ENCODE assay signal across 8 cellular contexts in genomic region chr3:132659370-132660055, GRCh38. TPM values are rescaled to one million over a fixed set of nuclear protein-coding genes. Genes with fewer than 3 reads are reported as not detected.
DNase-seq lines count a peak whose midpoint lies in the region; ATAC-seq and TF ChIP-seq lines count a peak whose summit lies in the region.

ACAD11 (minus strand) TSS chr3:132659809; CDS start chr3:132659751, 58 bp downstream.

- no peaks in the 10 kb centered on the region for H3K9me3 Mint-ChIP-seq in activated naive CD4-positive, alpha-beta T cell treated with anti-CD3 and anti-CD28 coated beads for 36 hours
- no peaks in the 10 kb centered on the region for H3K9me3 Mint-ChIP-seq in nephron progenitor cell

- TF ChIP-seq CTCF in OCI-LY3 (IDR thresholded peaks at IDR 0.05; ENCODE audit: low read depth, low read length) (peak; percentile 64), foreskin keratinocyte (conservative IDR thresholded peaks at IDR 0.05) (peak; percentile 64), nephron progenitor cell (IDR thresholded peaks at IDR 0.05) (peak; percentile 65), tibial nerve (IDR thresholded peaks at IDR 0.05) (peak; percentile 59 to 81 (median 66))

- no peaks in the 10 kb centered on the region for H3K27me3 ChIP-seq in OCI-LY3 (ENCODE audit: low read depth, low read length)
- H3K27me3 ChIP-seq in foreskin keratinocyte: no peaks in the 10 kb centered on the region
- H3K27me3 ChIP-seq in tibial nerve: no peaks in the 10 kb centered on the region

- peaks cover 21% of the 10 kb centered on the region; the same call in 1 of the 2 replicates for H4K20me1 ChIP-seq in OCI-LY3 (ENCODE audit: insufficient read depth, low read length)

- H3K27me3 Mint-ChIP-seq in activated naive CD4-positive, alpha-beta T cell treated with anti-CD3 and anti-CD28 coated beads for 36 hours (ENCODE audit: low read depth): no peaks in the 10 kb centered on the region
- peaks cover 2% of the 10 kb centered on the region for H3K27me3 Mint-ChIP-seq in nephron progenitor cell (ENCODE audit: low read depth, poor library complexity)

- peak within 1 kb of the TSS; percentile 92 for H3K4me3 ChIP-seq in OCI-LY3 (ENCODE audit: low read length)
- H3K4me3 ChIP-seq in tibial nerve: peak within 1 kb of the TSS; percentile 66 to 92 (median 80)

- peak within 1 kb of the TSS; percentile 95 for H3K4me3 Mint-ChIP-seq in activated naive CD4-positive, alpha-beta T cell treated with anti-CD3 and anti-CD28 coated beads for 36 hours
- peak within 1 kb of the TSS; percentile 95 for H3K4me3 Mint-ChIP-seq in nephron progenitor cell

- H3K9me3 ChIP-seq in OCI-LY3 (ENCODE audit: insufficient read depth, low read length): no peaks in the 10 kb centered on the region
- H3K9me3 ChIP-seq in tibial nerve: no peaks in the 10 kb centered on the region

- intact Hi-C loops in activated naive CD4-positive, alpha-beta T cell treated with anti-CD3 and anti-CD28 coated beads for 36 hours (cut with micrococcal nuclease): loop anchor here (1.0 to 10.0 kb wide), 9 partner anchors 63 to 1828 kb away; partner anchors contain the start of genes ANAPC13, CDV3, CEP63 and DNAJC13

- H3K36me3 Mint-ChIP-seq in activated naive CD4-positive, alpha-beta T cell treated with anti-CD3 and anti-CD28 coated beads for 36 hours (ENCODE audit: low read depth): peaks cover 6% of the 10 kb centered on the region
- peaks cover 5% of the 10 kb centered on the region for H3K36me3 Mint-ChIP-seq in nephron progenitor cell (ENCODE audit: low read depth)

- H3K4me2 ChIP-seq in OCI-LY3 (ENCODE audit: low read length): peak within 1 kb of the TSS; percentile 78

- WGBS in tibial nerve, 2 donors: 0% methylated on average over 16 to 34 of the region's 34 CpGs

- H3K9ac ChIP-seq in OCI-LY3 (ENCODE audit: low read length): peak within 1 kb of the TSS; percentile 87

- H2AFZ ChIP-seq in OCI-LY3 (ENCODE audit: low read depth, low read length): peak within 1 kb of the TSS; percentile 89

- peak within 1 kb of the TSS; percentile 54 for H3K27ac ChIP-seq in OCI-LY3 (ENCODE audit: low read length)
- H3K27ac ChIP-seq in foreskin keratinocyte: peak within 1 kb of the TSS; percentile 70
- H3K27ac ChIP-seq in tibial nerve: peak within 1 kb of the TSS; percentile 81 to 96 (median 92)

- TF ChIP-seq POLR2A in tibial nerve (IDR thresholded peaks at IDR 0.05): peak in 1 of 2 donors; percentile 67

- DNase-seq in EH (ENCODE audit: low read depth): peak; percentile 75
- DNase-seq in HUDEP-2 (lab: John Stamatoyannopoulos, UW; ENCODE audit: unreplicated experiment in 76 of 76): peak in 65 of 76 experiments; percentile 2 to 82 (median 45)
- peak; percentile 64 for DNase-seq in activated naive CD4-positive, alpha-beta T cell treated with anti-CD3 and anti-CD28 coated beads for 36 hours
- peak; percentile 58 to 75 for DNase-seq in foreskin keratinocyte
- peak; percentile 68 for DNase-seq in nephron progenitor cell
- peak; percentile 44 to 56 for DNase-seq in tibial nerve (ENCODE audit: low spot score in 2 of 2)

- ATAC-seq in GM21447 (IDR thresholded peaks at IDR 0.05; ENCODE audit: unreplicated experiment) (peak; percentile 57), foreskin keratinocyte (peak; percentile 79)

- peak in 1 of 2 donors; percentile 68 for TF ChIP-seq EP300 in tibial nerve (IDR thresholded peaks at IDR 0.05)

- H3K36me3 ChIP-seq in OCI-LY3 (replicated peaks; ENCODE audit: low read depth, low read length): no peaks in the 10 kb centered on the region
- no peaks in the 10 kb centered on the region for H3K36me3 ChIP-seq in tibial nerve

- H3K4me1 ChIP-seq in OCI-LY3 (ENCODE audit: low read length) (peaks cover 19% of the 10 kb centered on the region), foreskin keratinocyte (peaks cover 18% of the 10 kb centered on the region), tibial nerve (peaks cover 0 to 42% (median 16%) of the 10 kb centered on the region in 4 donors)

- CTCF ChIA-PET in activated naive CD4-positive, alpha-beta T cell treated with anti-CD3 and anti-CD28 coated beads for 36 hours (lab: Charles Lee): no interaction called here

- peaks cover 44% of the 10 kb centered on the region for H3K4me1 Mint-ChIP-seq in activated naive CD4-positive, alpha-beta T cell treated with anti-CD3 and anti-CD28 coated beads for 36 hours (ENCODE audit: low read depth)
- H3K4me1 Mint-ChIP-seq in nephron progenitor cell: peaks cover 43% of the 10 kb centered on the region

- H3K27ac Mint-ChIP-seq in activated naive CD4-positive, alpha-beta T cell treated with anti-CD3 and anti-CD28 coated beads for 36 hours: peak within 1 kb of the TSS; percentile 94
- H3K27ac Mint-ChIP-seq in nephron progenitor cell: peak within 1 kb of the TSS; percentile 97

- peaks cover 59% of the 10 kb centered on the region for H3K79me2 ChIP-seq in OCI-LY3 (ENCODE audit: low read length)

RNA-seq across cellular contexts. Expression of gene ACAD11, which starts in this region (rescaled TPM):
- total RNA-seq in activated naive CD4-positive, alpha-beta T cell treated with anti-CD3 and anti-CD28 coated beads for 36 hours: 10 to 100 TPM; 11.2 to 11.4 TPM
- 17.5 and 18.9 TPM in 2 replicates for total RNA-seq in foreskin keratinocyte
- polyA plus RNA-seq in foreskin keratinocyte: 5.7 and 7.3 TPM in 2 replicates
- 10 to 100 TPM; 39.2 to 69.9 (median 59.4) TPM for total RNA-seq in tibial nerve

Comparison
In these comparisons a context has a peak if more than half of its experiments do, and no peak if none do; other contexts are left out.
1. Peak in every context shown above with its lines: DNase-seq, ATAC-seq, H3K4me3 ChIP-seq and H3K27ac ChIP-seq.